10 cellular contexts compared by ENCODE assay signal in genomic region chr1:41599912-41600311, GRCh38.
A peak's percentile ranks its signal among the peaks of the same experiment; 100 is the strongest.
DNase-seq lines count a peak whose midpoint lies in the region; ATAC-seq, FAIRE-seq and TF ChIP-seq lines count a peak whose summit lies in the region.
"Had no signal": no experiment of that assay in that cellular context is flagged by ENCODE, and none has a peak within 500 bp of the region (broad histone marks: within the 10 kb centered on the region; RNA-seq: fewer than 3 reads in every experiment).

No MANE protein-coding gene starts in this region.

- H3K4me3 ChIP-seq in BE2C (ENCODE audit: low read depth, low read length) (no peak overlapping the region), HepG2 (replicated peaks in 1 of 3; ENCODE audit: insufficient read depth in 1 of 3, low read depth in 2 of 3, low read length in 3 of 3) (no peak overlapping the region)

- no peak overlapping the region for H3K4me3 Mint-ChIP-seq in MCF 10A (ENCODE audit: unreplicated experiment)

- POLR2A ChIA-PET in MCF 10A (lab: Yijun Ruan, JAX) = no interaction called here
- POLR2A ChIA-PET in HepG2 (lab: Yijun Ruan, JAX) = no interaction called here

- TF ChIP-seq CTCF in BE2C (IDR thresholded peaks at IDR 0.05; ENCODE audit: low read depth, low read length) (peak; percentile 49), MCF 10A (IDR thresholded peaks at IDR 0.05; ENCODE audit: unreplicated experiment) (peak; percentile 39), HepG2 (CRISPR knock-in tag; IDR thresholded peaks at IDR 0.05) (peak; percentile 29; the same call in 1 of the 2 replicates)

- H3K9me3 Mint-ChIP-seq in MCF 10A (ENCODE audit: unreplicated experiment) = no peaks in the 10 kb centered on the region

- no peak for TF ChIP-seq POLR2A in HepG2 (IDR thresholded peaks at IDR 0.05; ENCODE audit: insufficient read depth in 1 of 2, low read depth in 2 of 2, low read length in 2 of 2)

- no peak for TF ChIP-seq RAD21 in HepG2 (CRISPR knock-in tag; IDR thresholded peaks at IDR 0.05)

- H3K79me2 ChIP-seq in HepG2 (ENCODE audit: insufficient read depth, low read length) = no peaks in the 10 kb centered on the region

- intact Hi-C loops in MCF 10A (cut with micrococcal nuclease) (no loop called here), HepG2 (cut with micrococcal nuclease; ENCODE audit: unreplicated experiment) (no loop called here)

- H3K27me3 ChIP-seq in BE2C = no peaks in the 10 kb centered on the region
- H3K27me3 ChIP-seq in HepG2 (ENCODE audit: control insufficient read depth in 1 of 2, insufficient read depth in 2 of 2, low read length in 2 of 2) = no peaks in the 10 kb centered on the region; a peak in 1 of 5 replicates

- DNase-seq in BE2C = no peak
- DNase-seq in Kasumi-1 (lab: John Stamatoyannopoulos, UW) = peak; percentile 56 to 69
- DNase-seq in MCF 10A (ENCODE audit: unreplicated experiment) = no peak
- DNase-seq in HepG2 (ENCODE audit: low spot score) = no peak
- DNase-seq in NCI-H1105 (lab: John Stamatoyannopoulos, UW) = no peak
- no peak for DNase-seq in activated naive CD4-positive, alpha-beta T cell treated with Interleukin-2 at 50 U/mL for 16 hours
- DNase-seq: kidney glomerular epithelial cell; stimulated activated naive CD4-positive, alpha-beta T cell had no signal

- in situ Hi-C loops in HepG2 (cut with HindIII; ENCODE audit: extremely low pct_ligation_motif_present, low pct_unique_long_range_greater_than_20kb) = no loop called here

- CTCF ChIA-PET in MCF 10A (lab: Yijun Ruan, JAX) (no interaction called here), HepG2 (lab: Yijun Ruan, JAX; ENCODE audit: low intra/inter-chr PET ratio, low total read pairs) (no interaction called here)

- H3K27ac ChIP-seq in HepG2 (ENCODE audit: extremely low read length, insufficient read depth, low read length) = no peak overlapping the region

- WGBS in HepG2 (ENCODE audit: low lambda C conversion rate) = 13% methylated on average over 5 of the region's 5 CpGs

- no peak overlapping the region for H3K27ac Mint-ChIP-seq in MCF 10A (ENCODE audit: low read depth, unreplicated experiment)

- H3K9me3 ChIP-seq in BE2C (no peaks in the 10 kb centered on the region), HepG2 (ENCODE audit: low read length) (no peaks in the 10 kb centered on the region)

- no peak overlapping the region for H3K9ac ChIP-seq in HepG2 (ENCODE audit: insufficient read depth, low read depth, low read length)

- H3K36me3 Mint-ChIP-seq in MCF 10A (ENCODE audit: insufficient read depth, unreplicated experiment) = no peaks in the 10 kb centered on the region

- H3K36me3 ChIP-seq in BE2C (no peaks in the 10 kb centered on the region), HepG2 (replicated peaks in 1 of 2; ENCODE audit: control insufficient read depth in 1 of 2, insufficient read depth in 2 of 2, low read length in 2 of 2) (no peaks in the 10 kb centered on the region)

- H2AFZ ChIP-seq in HepG2 (ENCODE audit: low read length) = no peak overlapping the region

- H3K4me1 ChIP-seq in BE2C (no peaks in the 10 kb centered on the region), HepG2 (ENCODE audit: insufficient read depth, low read length) (no peaks in the 10 kb centered on the region)

- H4K20me1 ChIP-seq in HepG2 (ENCODE audit: insufficient read depth, low read length) = no peaks in the 10 kb centered on the region

- no peak for FAIRE-seq in HepG2 (lab: Jason Lieb, UNC)

- ATAC-seq in HepG2 (peak; percentile 31; the same call in 1 of the 3 replicates), GM18873 (IDR thresholded peaks at IDR 0.05; ENCODE audit: low FRiP score, unreplicated experiment) (no peak), GM18867 (IDR thresholded peaks at IDR 0.05; ENCODE audit: unreplicated experiment) (no peak)

- H3K27me3 Mint-ChIP-seq in MCF 10A (ENCODE audit: insufficient read depth, unreplicated experiment) = no peaks in the 10 kb centered on the region

- TF ChIP-seq EP300 in HepG2 (IDR thresholded peaks at IDR 0.05; ENCODE audit: low read depth in 2 of 2, low read length in 2 of 2) (no peak), HepG2 (CRISPR knock-in tag; IDR thresholded peaks at IDR 0.05; ENCODE audit: borderline replicate concordance) (no peak)

- H3K4me1 Mint-ChIP-seq in MCF 10A (ENCODE audit: insufficient read depth, unreplicated experiment) = no peaks in the 10 kb centered on the region

- BruUV-seq in MCF 10A (replicated peaks; lab: Mats Ljungman, UMichigan) = no TSS peak
- BruUV-seq in HepG2 (replicated peaks; lab: Mats Ljungman, UMichigan) = no TSS peak

- H3K4me2 ChIP-seq in HepG2 (ENCODE audit: low read depth, low read length) = no peak overlapping the region

TF ChIP-seq in HepG2, 621 proteins besides CTCF, POLR2A, EP300 and RAD21 (continues in another document):
- no peak for TF ChIP-seq MIER3 (CRISPR knock-in tag; IDR thresholded peaks at IDR 0.05; ENCODE audit: borderline replicate concordance)
- no peak for TF ChIP-seq ZBTB40 (IDR thresholded peaks at IDR 0.05)
- no peak for TF ChIP-seq ZBTB40 (CRISPR knock-in tag; IDR thresholded peaks at IDR 0.05)
- TF ChIP-seq ZNF775 (CRISPR knock-in tag; IDR thresholded peaks at IDR 0.05; ENCODE audit: borderline replicate concordance) = no peak
- no peak for TF ChIP-seq ATF4 (CRISPR knock-in tag; IDR thresholded peaks at IDR 0.05)

Comparison
In these comparisons a context has a peak if more than half of its experiments do, and no peak if none do; other contexts are left out.
1. DNase-seq: peak in Kasumi-1 (2 of 2); none in BE2C (single experiment), MCF 10A (single experiment), HepG2 (single experiment), NCI-H1105 (single experiment) and activated naive CD4-positive, alpha-beta T cell treated with Interleukin-2 at 50 U/mL for 16 hours (single experiment).
2. Peak in every context shown above with its lines, with median percentiles within 50 percentile points of each other: CTCF ChIP-seq.